In the genomic region with DNA sequence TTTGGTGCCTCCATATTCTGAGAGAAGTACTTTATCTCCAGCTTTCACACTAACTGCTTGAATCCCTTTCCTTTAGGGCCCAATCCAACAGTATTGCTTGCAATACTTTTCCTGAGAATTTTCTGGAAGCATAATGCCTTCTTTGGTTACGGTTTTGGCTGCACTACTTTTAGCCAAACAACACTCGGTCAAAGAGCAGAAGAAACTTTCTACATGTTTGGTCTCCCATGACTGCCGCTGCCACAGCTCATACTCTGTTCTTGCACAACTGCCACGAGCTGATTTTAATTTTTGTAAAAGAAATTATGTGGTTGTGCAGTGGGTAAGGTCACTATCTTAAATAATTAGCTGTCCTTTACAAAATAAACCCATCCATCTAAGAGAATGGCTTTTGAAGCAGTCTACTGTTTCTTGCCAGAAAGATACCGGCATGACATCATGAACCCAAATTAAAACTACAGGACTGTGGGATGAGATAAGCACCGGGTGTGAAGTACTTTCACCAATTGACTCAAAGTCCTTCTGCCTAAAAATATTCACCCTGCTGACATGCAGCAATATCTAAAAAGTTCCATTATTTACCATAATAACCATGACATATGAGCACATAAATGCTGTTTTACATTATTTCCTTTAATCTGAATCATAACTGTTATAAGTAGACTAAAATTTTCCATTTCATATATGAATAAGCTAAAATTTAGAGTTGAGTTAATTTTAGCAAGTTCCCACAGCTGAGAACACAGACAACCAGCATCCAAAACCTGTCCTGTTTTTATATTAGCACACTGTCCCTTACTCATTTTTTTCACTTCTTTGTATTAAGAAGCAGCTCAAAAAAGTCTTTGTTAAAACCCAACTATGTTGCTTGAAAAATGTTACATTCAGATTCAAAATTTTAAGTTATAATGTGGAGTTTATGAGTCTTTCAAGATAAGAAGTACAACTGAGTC, we compare ENCODE assay signal across 22 cellular contexts.
"Had no signal": no experiment of that assay in that cellular context is flagged by ENCODE, and none has a peak within 500 bp of the region (broad histone marks: within the 10 kb centered on the region; RNA-seq: fewer than 3 reads in every experiment).

No MANE protein-coding gene starts in this region.

- FAIRE-seq: endometrium, kidney had no signal

- H3K4me3 ChIP-seq: esophagus squamous epithelium, mucosa of descending colon, neural progenitor cell, sigmoid colon, stomach, thyroid gland, vagina had no signal

- H3K27ac ChIP-seq: esophagus squamous epithelium, neural progenitor cell, parathyroid adenoma, sigmoid colon, stomach, thyroid gland, vagina had no signal

- H3K27me3 ChIP-seq: esophagus squamous epithelium, neural progenitor cell, sigmoid colon, stomach, thyroid gland, vagina had no signal

- H3K4me2 ChIP-seq: neural progenitor cell had no signal

- H3K9ac ChIP-seq: neural progenitor cell, parathyroid adenoma had no signal

- ATAC-seq: effector memory CD8-positive, alpha-beta T cell; mucosa of descending colon; naive thymus-derived CD4-positive, alpha-beta T cell; stimulated activated effector memory CD8-positive, alpha-beta T cell treated with anti-CD3 and anti-CD28 coated beads, Interleukin-12 subunit alpha, Interleukin-12 subunit beta, amount 100 ng/mL, for 72 hours had no signal

- DNase-seq: cortex of kidney; effector memory CD8-positive, alpha-beta T cell; erythroblast; esophagus squamous epithelium; foreskin melanocyte; glutamatergic neuron; kidney; mesenchymal stem cell; mucosa of descending colon; naive thymus-derived CD4-positive, alpha-beta T cell; sigmoid colon; stimulated activated CD4-positive, alpha-beta T cell treated with anti-CD3 and anti-CD28 coated beads, Interleukin-2, amount 100 ng/mL, for 24 hours; stimulated activated CD4-positive, alpha-beta T cell treated with anti-CD3 and anti-CD28 coated beads, Interleukin-4, amount 100 ng/mL, for 24 hours; stimulated activated naive CD4-positive, alpha-beta T cell treated with Interleukin-2 at 50 U/mL for 16 hours; stomach; thyroid gland; trophoblast cell had no signal

- H3K9me3 ChIP-seq: thyroid gland had no signal

- H3K36me3 ChIP-seq: esophagus squamous epithelium, neural progenitor cell, sigmoid colon, stomach, thyroid gland, vagina had no signal

- H3K4me1 ChIP-seq: esophagus squamous epithelium, neural progenitor cell, parathyroid adenoma, sigmoid colon, stomach, thyroid gland, vagina had no signal
